In the genomic region with DNA sequence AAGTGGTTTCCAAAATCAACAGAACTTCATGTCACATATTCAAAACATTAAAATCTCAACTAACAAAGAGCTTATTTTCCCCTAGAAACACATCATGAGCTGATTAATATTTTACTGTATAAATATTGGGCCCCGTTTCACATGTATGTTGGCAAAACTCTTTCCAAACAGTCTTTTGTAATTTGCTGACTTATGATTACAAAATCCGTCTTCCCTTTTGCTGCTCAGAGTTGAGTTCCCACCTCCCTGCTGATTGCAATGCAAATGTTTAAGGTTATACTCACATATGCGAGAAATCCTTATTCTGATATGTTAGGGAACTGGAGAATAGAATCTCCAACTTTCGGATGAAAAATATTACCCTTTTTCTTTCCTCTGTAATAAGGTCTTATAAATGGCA, we compare ENCODE assay signal across 1 cellular context.
TF ChIP-seq lines count a peak whose summit lies in the region.

No MANE protein-coding gene starts in this region.

TF ChIP-seq in HepG2, 621 proteins besides CTCF, POLR2A, EP300 and RAD21 (continued from another document):
- TF ChIP-seq, protein P1, sequence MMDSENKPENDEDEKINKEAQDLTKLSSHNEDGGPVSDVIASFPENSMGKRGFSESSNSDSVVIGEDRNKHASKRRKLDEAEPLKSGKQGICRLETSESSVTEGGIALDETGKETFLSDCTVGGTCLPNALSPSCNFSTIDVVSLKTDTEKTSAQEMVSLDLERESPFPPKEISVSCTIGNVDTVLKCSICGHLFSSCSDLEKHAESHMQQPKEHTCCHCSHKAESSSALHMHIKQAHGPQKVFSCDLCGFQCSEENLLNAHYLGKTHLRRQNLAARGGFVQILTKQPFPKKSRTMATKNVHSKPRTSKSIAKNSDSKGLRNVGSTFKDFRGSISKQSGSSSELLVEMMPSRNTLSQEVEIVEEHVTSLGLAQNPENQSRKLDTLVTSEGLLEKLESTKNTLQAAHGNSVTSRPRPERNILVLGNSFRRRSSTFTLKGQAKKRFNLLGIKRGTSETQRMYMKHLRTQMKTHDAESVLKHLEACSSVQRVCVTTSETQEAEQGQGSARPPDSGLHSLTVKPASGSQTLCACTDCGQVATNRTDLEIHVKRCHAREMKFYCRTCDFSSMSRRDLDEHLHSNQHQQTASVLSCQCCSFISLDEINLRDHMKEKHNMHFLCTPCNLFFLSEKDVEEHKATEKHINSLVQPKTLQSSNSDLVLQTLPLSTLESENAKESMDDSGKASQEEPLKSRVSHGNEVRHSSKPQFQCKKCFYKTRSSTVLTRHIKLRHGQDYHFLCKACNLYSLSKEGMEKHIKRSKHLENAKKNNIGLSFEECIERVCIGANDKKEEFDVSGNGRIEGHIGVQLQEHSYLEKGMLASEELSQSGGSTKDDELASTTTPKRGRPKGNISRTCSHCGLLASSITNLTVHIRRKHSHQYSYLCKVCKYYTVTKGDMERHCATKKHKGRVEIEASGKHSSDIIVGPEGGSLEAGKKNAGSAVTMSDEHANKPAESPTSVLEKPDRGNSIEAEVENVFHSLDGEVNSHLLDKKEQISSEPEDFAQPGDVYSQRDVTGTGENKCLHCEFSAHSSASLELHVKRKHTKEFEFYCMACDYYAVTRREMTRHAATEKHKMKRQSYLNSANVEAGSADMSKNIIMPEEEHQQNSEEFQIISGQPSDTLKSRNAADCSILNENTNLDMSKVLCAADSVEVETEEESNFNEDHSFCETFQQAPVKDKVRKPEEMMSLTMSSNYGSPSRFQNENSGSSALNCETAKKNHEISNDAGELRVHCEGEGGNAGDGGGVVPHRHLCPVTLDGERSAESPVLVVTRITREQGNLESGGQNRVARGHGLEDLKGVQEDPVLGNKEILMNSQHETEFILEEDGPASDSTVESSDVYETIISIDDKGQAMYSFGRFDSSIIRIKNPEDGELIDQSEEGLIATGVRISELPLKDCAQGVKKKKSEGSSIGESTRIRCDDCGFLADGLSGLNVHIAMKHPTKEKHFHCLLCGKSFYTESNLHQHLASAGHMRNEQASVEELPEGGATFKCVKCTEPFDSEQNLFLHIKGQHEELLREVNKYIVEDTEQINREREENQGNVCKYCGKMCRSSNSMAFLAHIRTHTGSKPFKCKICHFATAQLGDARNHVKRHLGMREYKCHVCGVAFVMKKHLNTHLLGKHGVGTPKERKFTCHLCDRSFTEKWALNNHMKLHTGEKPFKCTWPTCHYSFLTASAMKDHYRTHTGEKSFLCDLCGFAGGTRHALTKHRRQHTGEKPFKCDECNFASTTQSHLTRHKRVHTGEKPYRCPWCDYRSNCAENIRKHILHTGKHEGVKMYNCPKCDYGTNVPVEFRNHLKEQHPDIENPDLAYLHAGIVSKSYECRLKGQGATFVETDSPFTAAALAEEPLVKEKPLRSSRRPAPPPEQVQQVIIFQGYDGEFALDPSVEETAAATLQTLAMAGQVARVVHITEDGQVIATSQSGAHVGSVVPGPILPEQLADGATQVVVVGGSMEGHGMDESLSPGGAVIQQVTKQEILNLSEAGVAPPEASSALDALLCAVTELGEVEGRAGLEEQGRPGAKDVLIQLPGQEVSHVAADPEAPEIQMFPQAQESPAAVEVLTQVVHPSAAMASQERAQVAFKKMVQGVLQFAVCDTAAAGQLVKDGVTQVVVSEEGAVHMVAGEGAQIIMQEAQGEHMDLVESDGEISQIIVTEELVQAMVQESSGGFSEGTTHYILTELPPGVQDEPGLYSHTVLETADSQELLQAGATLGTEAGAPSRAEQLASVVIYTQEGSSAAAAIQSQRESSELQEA (CRISPR knock-in tag; IDR thresholded peaks at IDR 0.05; ENCODE audit: not compliant biosample characterization), result no peak
- TF ChIP-seq EZH2 (conservative IDR thresholded peaks at IDR 0.05; ENCODE audit: low read depth, low read length), result no peak
- TF ChIP-seq, protein P2, sequence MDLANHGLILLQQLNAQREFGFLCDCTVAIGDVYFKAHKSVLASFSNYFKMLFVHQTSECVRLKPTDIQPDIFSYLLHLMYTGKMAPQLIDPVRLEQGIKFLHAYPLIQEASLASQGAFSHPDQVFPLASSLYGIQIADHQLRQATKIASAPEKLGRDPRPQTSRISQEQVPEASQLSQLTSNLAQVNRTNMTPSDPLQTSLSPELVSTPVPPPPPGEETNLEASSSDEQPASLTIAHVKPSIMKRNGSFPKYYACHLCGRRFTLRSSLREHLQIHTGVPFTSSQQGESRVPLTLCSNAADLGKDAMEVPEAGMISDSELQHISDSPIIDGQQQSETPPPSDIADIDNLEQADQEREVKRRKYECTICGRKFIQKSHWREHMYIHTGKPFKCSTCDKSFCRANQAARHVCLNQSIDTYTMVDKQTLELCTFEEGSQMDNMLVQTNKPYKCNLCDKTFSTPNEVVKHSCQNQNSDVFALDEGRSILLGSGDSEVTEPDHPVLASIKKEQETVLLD (CRISPR knock-in tag; IDR thresholded peaks at IDR 0.05; ENCODE audit: low read depth), result no peak
- TF ChIP-seq ATM (IDR thresholded peaks at IDR 0.05; ENCODE audit: borderline replicate concordance), result no peak
- no peak for TF ChIP-seq ZNF737 (CRISPR knock-in tag; IDR thresholded peaks at IDR 0.05; ENCODE audit: borderline replicate concordance)
- TF ChIP-seq, protein P3, sequence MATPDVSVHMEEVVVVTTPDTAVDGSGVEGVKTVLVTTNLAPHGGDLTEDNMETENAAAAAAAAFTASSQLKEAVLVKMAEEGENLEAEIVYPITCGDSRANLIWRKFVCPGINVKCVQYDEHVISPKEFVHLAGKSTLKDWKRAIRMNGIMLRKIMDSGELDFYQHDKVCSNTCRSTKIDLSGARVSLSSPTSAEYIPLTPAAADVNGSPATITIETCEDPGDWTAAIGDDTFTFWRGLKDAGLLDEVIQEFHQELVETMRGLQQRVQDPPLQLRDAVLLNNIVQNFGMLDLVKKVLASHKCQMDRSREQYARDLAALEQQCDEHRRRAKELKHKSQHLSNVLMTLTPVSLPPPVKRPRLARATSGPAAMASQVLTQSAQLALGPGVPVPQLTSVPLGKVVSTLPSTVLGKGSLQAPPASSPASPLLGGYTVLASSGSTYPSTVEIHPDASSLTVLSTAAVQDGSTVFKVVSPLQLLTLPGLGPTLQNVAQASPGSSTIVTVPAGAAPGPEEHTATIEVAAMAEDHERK (CRISPR knock-in tag; IDR thresholded peaks at IDR 0.05; ENCODE audit: low read depth), result no peak
